1 cellular context compared by ENCODE assay signal in genomic region chr4:107666134-107666533, GRCh38.
TF ChIP-seq lines count a peak whose summit lies in the region.

No MANE protein-coding gene starts in this region.

TF ChIP-seq in HCT116, 20 proteins besides CTCF, POLR2A, EP300 and RAD21 (continued from another document):
- TF ChIP-seq ZBTB33 (IDR thresholded peaks at IDR 0.05; ENCODE audit: extremely low read depth, insufficient replicate concordance, low read length) (no peak), FOSL1 (IDR thresholded peaks at IDR 0.05; ENCODE audit: low read depth) (no peak), ZNF274 (IDR thresholded peaks at IDR 0.05; ENCODE audit: low read depth, low read length) (no peak)
